ENCODE assay signal across 9 cellular contexts in genomic region chr2:175829741-175830140, GRCh38.
"Had no signal": no experiment of that assay in that cellular context is flagged by ENCODE, and none has a peak within 500 bp of the region (broad histone marks: within the 10 kb centered on the region; RNA-seq: fewer than 3 reads in every experiment).

No MANE protein-coding gene starts in this region.

- DNase-seq: GM23248, GOT3, H7, H9, HCEC 1CT, HFFc6 had no signal

- H3K27ac ChIP-seq: GM23248 had no signal

- H3K9ac ChIP-seq: GM23248 had no signal

- H3K4me3 ChIP-seq: GM23248, GM23338, HAP-1 had no signal

- ATAC-seq: GM23338, HCT116 had no signal

- H2AFZ ChIP-seq: GM23248, GM23338 had no signal

- H3K4me2 ChIP-seq: GM23338 had no signal

- H3K9me3 ChIP-seq: HAP-1 had no signal

- H3K36me3 ChIP-seq: HAP-1 had no signal
